ENCODE assay signal across 9 cellular contexts in genomic region chr5:67222243-67223033, GRCh38. TPM values are rescaled to one million over a fixed set of nuclear protein-coding genes. Genes with fewer than 3 reads are reported as not detected.
DNase-seq lines count a peak whose midpoint lies in the region; ATAC-seq, FAIRE-seq and TF ChIP-seq lines count a peak whose summit lies in the region.
"Had no signal": no experiment of that assay in that cellular context is flagged by ENCODE, and none has a peak within 500 bp of the region (broad histone marks: within the 10 kb centered on the region; RNA-seq: fewer than 3 reads in every experiment).

No MANE protein-coding gene starts in this region.

- no peaks in the 10 kb centered on the region for H3K36me3 ChIP-seq in astrocyte (ENCODE audit: insufficient read depth, low read length)
- H3K36me3 ChIP-seq in HepG2 (replicated peaks in 1 of 2; ENCODE audit: control insufficient read depth in 1 of 2, insufficient read depth in 2 of 2, low read length in 2 of 2): no peaks in the 10 kb centered on the region
- no peaks in the 10 kb centered on the region for H3K36me3 ChIP-seq in gastroesophageal sphincter

- H3K4me2 ChIP-seq in astrocyte (ENCODE audit: low read length): no peak overlapping the region
- H3K4me2 ChIP-seq in HepG2 (ENCODE audit: low read depth, low read length): no peak overlapping the region
- no peak overlapping the region for H3K4me2 ChIP-seq in H9 (ENCODE audit: insufficient read depth, insufficient read length, low read length)

- H3K79me2 ChIP-seq in astrocyte (ENCODE audit: insufficient read depth, low read length): no peaks in the 10 kb centered on the region
- no peaks in the 10 kb centered on the region for H3K79me2 ChIP-seq in HepG2 (ENCODE audit: insufficient read depth, low read length)
- no peaks in the 10 kb centered on the region for H3K79me2 ChIP-seq in H9 (ENCODE audit: insufficient read depth, low read length)

- H3K4me1 Mint-ChIP-seq in astrocyte (ENCODE audit: low read depth, unreplicated experiment) (peaks cover 3% of the 10 kb centered on the region), Calu3 (ENCODE audit: low read depth, unreplicated experiment) (no peaks in the 10 kb centered on the region), H9 (no peaks in the 10 kb centered on the region)

- peak; percentile 19 for ATAC-seq in GM18499 (IDR thresholded peaks at IDR 0.05; ENCODE audit: insufficient read depth, unreplicated experiment)
- ATAC-seq in GM21360 (IDR thresholded peaks at IDR 0.05; ENCODE audit: unreplicated experiment): peak; percentile 31
- ATAC-seq in HG03196 (IDR thresholded peaks at IDR 0.05; ENCODE audit: unreplicated experiment): peak; percentile 20
- no peak for ATAC-seq in HepG2
- ATAC-seq in gastroesophageal sphincter: no peak

- CTCF ChIA-PET in Calu3 (lab: Charles Lee) (no interaction called here), HepG2 (lab: Yijun Ruan, JAX; ENCODE audit: low intra/inter-chr PET ratio, low total read pairs) (no interaction called here)

- H3K9ac ChIP-seq in astrocyte (ENCODE audit: low read length): no peak overlapping the region
- H3K9ac ChIP-seq in HepG2 (ENCODE audit: insufficient read depth, low read depth, low read length): no peak overlapping the region
- no peak overlapping the region for H3K9ac ChIP-seq in H9 (ENCODE audit: extremely low read depth, insufficient read length, low read length)

- TF ChIP-seq POLR2A in HepG2 (IDR thresholded peaks at IDR 0.05; ENCODE audit: insufficient read depth in 1 of 2, low read depth in 2 of 2, low read length in 2 of 2): no peak
- no peak for TF ChIP-seq POLR2A in gastroesophageal sphincter (IDR thresholded peaks at IDR 0.05)

- no peak overlapping the region for H4K5ac ChIP-seq in H9 (ENCODE audit: insufficient read length, low read depth, low read length)

- H2BK12ac ChIP-seq in H9 (ENCODE audit: insufficient read length, low read depth, low read length): no peak overlapping the region

- H3K9me3 ChIP-seq in astrocyte (ENCODE audit: insufficient read depth, low read depth, low read length) (no peaks in the 10 kb centered on the region), HepG2 (ENCODE audit: low read length) (no peaks in the 10 kb centered on the region), H9 (ENCODE audit: control insufficient read depth, low read depth, low read length) (no peaks in the 10 kb centered on the region), gastroesophageal sphincter (no peaks in the 10 kb centered on the region)

- BruUV-seq in Calu3 (replicated peaks; lab: Mats Ljungman, UMichigan): no TSS peak
- no TSS peak for BruUV-seq in HepG2 (replicated peaks; lab: Mats Ljungman, UMichigan)

- H3K4me3 Mint-ChIP-seq in astrocyte (ENCODE audit: unreplicated experiment) (no peak overlapping the region), Calu3 (ENCODE audit: low read depth, unreplicated experiment) (no peak overlapping the region), H9 (no peak overlapping the region)

- no peak overlapping the region for H2AFZ ChIP-seq in astrocyte (ENCODE audit: low read depth, low read length)
- no peak overlapping the region for H2AFZ ChIP-seq in HepG2 (ENCODE audit: low read length)
- no peak overlapping the region for H2AFZ ChIP-seq in H9 (ENCODE audit: low read length)

- H3K4me3 ChIP-seq in astrocyte (ENCODE audit: insufficient read depth, low read depth, low read length) (no peak overlapping the region), HepG2 (replicated peaks in 1 of 3; ENCODE audit: insufficient read depth in 1 of 3, low read depth in 2 of 3, low read length in 3 of 3) (no peak overlapping the region), gastroesophageal sphincter (no peak overlapping the region)

- H3K27ac ChIP-seq in astrocyte (ENCODE audit: low read depth, low read length) (no peak overlapping the region), HepG2 (ENCODE audit: extremely low read length, insufficient read depth, low read length) (no peak overlapping the region), H9 (ENCODE audit: insufficient read length, low read depth, low read length) (no peak overlapping the region), gastroesophageal sphincter (no peak overlapping the region)

- TF ChIP-seq EP300 in HepG2 (IDR thresholded peaks at IDR 0.05; ENCODE audit: low read depth in 2 of 2, low read length in 2 of 2) (no peak), HepG2 (CRISPR knock-in tag; IDR thresholded peaks at IDR 0.05; ENCODE audit: borderline replicate concordance) (no peak), gastroesophageal sphincter (IDR thresholded peaks at IDR 0.05) (no peak)

- no peak overlapping the region for H3K56ac ChIP-seq in H9 (ENCODE audit: insufficient read length, low read depth, low read length)

- TF ChIP-seq CTCF in astrocyte (IDR thresholded peaks at IDR 0.05; ENCODE audit: insufficient read depth, low read depth, low read length) (no peak), Calu3 (IDR thresholded peaks at IDR 0.05; ENCODE audit: unreplicated experiment) (no peak), HepG2 (CRISPR knock-in tag; IDR thresholded peaks at IDR 0.05) (no peak), H9 (conservative IDR thresholded peaks at IDR 0.05) (no peak), gastroesophageal sphincter (IDR thresholded peaks at IDR 0.05) (no peak)

- H3K9me3 Mint-ChIP-seq in astrocyte (ENCODE audit: unreplicated experiment) (peaks cover 3% of the 10 kb centered on the region), Calu3 (ENCODE audit: low read depth, unreplicated experiment) (no peaks in the 10 kb centered on the region), H9 (no peaks in the 10 kb centered on the region)

- DNase-seq in astrocyte (ENCODE audit: low read depth) (no peak), Calu3 (no peak), HepG2 (ENCODE audit: low spot score) (no peak), H9 (no peak)

- H3K4ac ChIP-seq in H9 (ENCODE audit: low read depth, low read length): no peak overlapping the region

- H3K27ac Mint-ChIP-seq in astrocyte (ENCODE audit: unreplicated experiment) (peak overlapping the region; percentile 13), Calu3 (ENCODE audit: unreplicated experiment) (no peak overlapping the region), H9 (no peak overlapping the region)

- H4K20me1 ChIP-seq in astrocyte (ENCODE audit: insufficient read depth, low read length): no peaks in the 10 kb centered on the region
- no peaks in the 10 kb centered on the region for H4K20me1 ChIP-seq in HepG2 (ENCODE audit: insufficient read depth, low read length)
- H4K20me1 ChIP-seq in H9 (ENCODE audit: control insufficient read depth, insufficient read depth, insufficient read length): no peaks in the 10 kb centered on the region

- no peaks in the 10 kb centered on the region for H3K79me1 ChIP-seq in H9 (ENCODE audit: insufficient read depth, low read depth, low read length, poor library complexity, severe bottlenecking)

- H3K27me3 ChIP-seq in astrocyte (ENCODE audit: insufficient read depth, low read length) (no peaks in the 10 kb centered on the region), HepG2 (ENCODE audit: control insufficient read depth in 1 of 2, insufficient read depth in 2 of 2, low read length in 2 of 2) (no peaks in the 10 kb centered on the region; a peak in 1 of 5 replicates), H9 (ENCODE audit: insufficient read depth, low read length) (no peaks in the 10 kb centered on the region), gastroesophageal sphincter (no peaks in the 10 kb centered on the region)

- FAIRE-seq in astrocyte (lab: Jason Lieb, UNC): no peak
- no peak for FAIRE-seq in HepG2 (lab: Jason Lieb, UNC)
- FAIRE-seq: keratinocyte had no signal

- no peak overlapping the region for H4K91ac ChIP-seq in H9 (ENCODE audit: insufficient read length, low read depth, low read length)

- no peak overlapping the region for H3K14ac ChIP-seq in H9 (ENCODE audit: insufficient read depth, low read length)

- 24% methylated on average over 5 of the region's 5 CpGs for WGBS in HepG2 (ENCODE audit: low lambda C conversion rate)
- no CpG with 5 or more reads among the region's 5 CpGs for WGBS in H9 (ENCODE audit: extremely low coverage, insufficient read length, low lambda C conversion rate)
- 74 to 76% methylated on average over 5 of the region's 5 CpGs for WGBS in gastroesophageal sphincter (ENCODE audit: low coverage in 1 of 2), 2 donors

- TF ChIP-seq RAD21 in HepG2 (CRISPR knock-in tag; IDR thresholded peaks at IDR 0.05): no peak

- H2BK120ac ChIP-seq in H9 (ENCODE audit: low read depth, low read length, poor library complexity, severe bottlenecking): no peak overlapping the region

- no peak overlapping the region for H2AK5ac ChIP-seq in H9 (ENCODE audit: insufficient read length, low read length)

- no peak overlapping the region for H2BK5ac ChIP-seq in H9 (ENCODE audit: insufficient read length, low read length)

- H2BK15ac ChIP-seq in H9 (ENCODE audit: low read depth, low read length): no peak overlapping the region

- no peak overlapping the region for H4K8ac ChIP-seq in H9 (replicated peaks; ENCODE audit: insufficient read length, low read depth, low read length)

- H2BK20ac ChIP-seq in H9 (ENCODE audit: low read depth, low read length, poor library complexity, severe bottlenecking): no peak overlapping the region

- no peak overlapping the region for H3K23ac ChIP-seq in H9 (ENCODE audit: insufficient read length, low read depth, low read length)

- no peak overlapping the region for H3K18ac ChIP-seq in H9 (ENCODE audit: insufficient read length, low read depth, low read length)

- H3K36me3 Mint-ChIP-seq in astrocyte (ENCODE audit: low read depth, unreplicated experiment) (no peaks in the 10 kb centered on the region), Calu3 (ENCODE audit: insufficient read depth, unreplicated experiment) (no peaks in the 10 kb centered on the region), H9 (ENCODE audit: insufficient read depth in 1 of 3, low read depth in 3 of 3) (no peaks in the 10 kb centered on the region)

- no peaks in the 10 kb centered on the region for H3K27me3 Mint-ChIP-seq in astrocyte (ENCODE audit: low read depth, unreplicated experiment)
- H3K27me3 Mint-ChIP-seq in Calu3 (ENCODE audit: unreplicated experiment): no peaks in the 10 kb centered on the region
- H3K27me3 Mint-ChIP-seq in H9 (ENCODE audit: low read depth): peaks cover 2% of the 10 kb centered on the region; the same call in 1 of the 2 replicates

- H3K4me1 ChIP-seq in astrocyte (ENCODE audit: insufficient read depth, low read length): no peaks in the 10 kb centered on the region
- H3K4me1 ChIP-seq in HepG2 (ENCODE audit: insufficient read depth, low read length): peaks cover 12% of the 10 kb centered on the region
- H3K4me1 ChIP-seq in H9 (ENCODE audit: insufficient read depth, low read length): no peaks in the 10 kb centered on the region
- H3K4me1 ChIP-seq in gastroesophageal sphincter: no peaks in the 10 kb centered on the region

- no peaks in the 10 kb centered on the region for H3K23me2 ChIP-seq in H9 (ENCODE audit: insufficient read length, low read depth, low read length, poor library complexity, severe bottlenecking)

- intact Hi-C loops in Calu3 (cut with micrococcal nuclease; ENCODE audit: unreplicated experiment) (no loop called here), HepG2 (cut with micrococcal nuclease; ENCODE audit: unreplicated experiment) (no loop called here)

- in situ Hi-C loops in HepG2 (cut with HindIII; ENCODE audit: extremely low pct_ligation_motif_present, low pct_unique_long_range_greater_than_20kb): no loop called here

- POLR2A ChIA-PET in HepG2 (lab: Yijun Ruan, JAX): interaction anchor here (0.6 kb wide), 1 partner anchor 383 kb away, joined by 8 read pairs; no protein-coding TSS in a partner anchor

- H3T11ph ChIP-seq in H9 (ENCODE audit: low read length): no peak overlapping the region

RNA-seq across cellular contexts. Expression of gene CD180, which starts 25.8 kb away (rescaled TPM):
- not detected in 2 replicates for total RNA-seq in astrocyte
- not detected in 2 replicates for total RNA-seq in Calu3 (2022)
- total RNA-seq in HepG2 (2016; rRNA removed; fragmentation: Illumina TruSeq; extraction: Trizol): not detected in 2 replicates
- total RNA-seq in HepG2 (2016; cell fraction: cytosol; rRNA removed; fragmentation: Illumina TruSeq; extraction: Trizol; ENCODE audit: low read depth): not detected in 2 replicates
- total RNA-seq in HepG2 (2016; cell fraction: insoluble cytoplasmic fraction; rRNA removed; fragmentation: Illumina TruSeq; extraction: Trizol): not detected in 2 replicates
- total RNA-seq in HepG2 (2016; cell fraction: membrane; rRNA removed; fragmentation: Illumina TruSeq; extraction: Trizol): not detected in 2 replicates
- not detected in 2 replicates for total RNA-seq in HepG2 (2016; cell fraction: nucleus; rRNA removed; fragmentation: Illumina TruSeq; extraction: Trizol)
- not detected in 2 replicates for polyA plus RNA-seq in HepG2 (2011; rRNA removed)
- polyA plus RNA-seq in HepG2 (2011; cell fraction: cytosol; rRNA removed): not detected in 2 replicates
- not detected in 2 replicates for polyA plus RNA-seq in HepG2 (2011; cell fraction: nucleus; rRNA removed)
- not detected in 2 replicates for polyA plus RNA-seq in HepG2 (2012)
- not detected in 2 replicates for polyA plus RNA-seq in HepG2 (2016; cell fraction: cytosol; fragmentation: Illumina TruSeq; extraction: Trizol; ENCODE audit: low read depth)
- polyA plus RNA-seq in HepG2 (2016; cell fraction: insoluble cytoplasmic fraction; fragmentation: Illumina TruSeq; extraction: Trizol; ENCODE audit: low read depth): not detected in 2 replicates
- polyA plus RNA-seq in HepG2 (2016; cell fraction: membrane; fragmentation: Illumina TruSeq; extraction: Trizol; ENCODE audit: low read depth): not detected in 2 replicates
- not detected in 2 replicates for polyA plus RNA-seq in HepG2 (2016; cell fraction: nucleus; fragmentation: Illumina TruSeq; extraction: Trizol; ENCODE audit: insufficient read depth, low read depth)
- not detected in 2 replicates for polyA minus RNA-seq in HepG2 (2011; rRNA and poly(A)+ RNA removed; ENCODE audit: low replicate concordance)
- not detected in 2 replicates for polyA minus RNA-seq in HepG2 (2011; cell fraction: cytosol; rRNA and poly(A)+ RNA removed)
- not detected in 2 replicates for polyA minus RNA-seq in HepG2 (2011; cell fraction: nucleus; rRNA and poly(A)+ RNA removed)
- not detected in 2 replicates for total RNA-seq in H9 (2021)
- 1 to 10 TPM in 2 of 4 donors, under 1 TPM in 1, not detected in 1; 0.27 to 2.2 (median 1.2) TPM for total RNA-seq in gastroesophageal sphincter
- polyA plus RNA-seq: keratinocyte had no signal

Comparison
In these comparisons a context has a peak if more than half of its experiments do, and no peak if none do; other contexts are left out.
1. ATAC-seq: peak in GM18499 (single experiment), GM21360 (single experiment) and HG03196 (single experiment); none in HepG2 (single experiment) and gastroesophageal sphincter (single experiment).